In genomic region chr3:197028711-197029510, GRCh38 we compare ENCODE assay signal across 8 cellular contexts. TPM values are rescaled to one million over a fixed set of nuclear protein-coding genes. Genes with fewer than 3 reads are reported as not detected.
A peak's percentile ranks its signal among the peaks of the same experiment; 100 is the strongest.
DNase-seq lines count a peak whose midpoint lies in the region; ATAC-seq and TF ChIP-seq lines count a peak whose summit lies in the region.

No MANE protein-coding gene starts in this region.

- peaks cover 31% of the 10 kb centered on the region for H3K4me1 Mint-ChIP-seq in CD14-positive monocyte
- H3K4me1 Mint-ChIP-seq in activated naive CD8-positive, alpha-beta T cell treated with anti-CD3 and anti-CD28 coated beads, Interleukin-2, amount 10 ng/mL, durations not matched to agents 7 days and 5 days: peaks cover 2% of the 10 kb centered on the region

- TF ChIP-seq POLR2A in testis (IDR thresholded peaks at IDR 0.05): no peak

- H3K9me3 ChIP-seq in HUES64 (ENCODE audit: insufficient read depth, low read depth, low read length) (no peaks in the 10 kb centered on the region), testis (no peaks in the 10 kb centered on the region)

- H3K4me3 ChIP-seq in HUES64 (ENCODE audit: low read length): peak overlapping the region; percentile 56
- H3K4me3 ChIP-seq in kidney epithelial cell (ENCODE audit: low read depth, low read length): peak overlapping the region; percentile 36
- peak overlapping the region; percentile 51 to 65 for H3K4me3 ChIP-seq in testis

- peaks cover 13 to 42% (median 30%) of the 10 kb centered on the region in 3 donors for H3K27me3 Mint-ChIP-seq in CD14-positive monocyte (ENCODE audit: low read depth in 3 of 3)
- peaks cover 2% of the 10 kb centered on the region for H3K27me3 Mint-ChIP-seq in activated naive CD8-positive, alpha-beta T cell treated with anti-CD3 and anti-CD28 coated beads, Interleukin-2, amount 10 ng/mL, durations not matched to agents 7 days and 5 days

- peak overlapping the region in 6 of 7 donors; percentile 11 to 89 (median 49) for H3K27ac Mint-ChIP-seq in CD14-positive monocyte
- no peak overlapping the region for H3K27ac Mint-ChIP-seq in activated naive CD8-positive, alpha-beta T cell treated with anti-CD3 and anti-CD28 coated beads, Interleukin-2, amount 10 ng/mL, durations not matched to agents 7 days and 5 days

- H3K27me3 ChIP-seq in HUES64 (ENCODE audit: insufficient read depth, low read length): peaks cover 23% of the 10 kb centered on the region
- peaks cover 8% of the 10 kb centered on the region for H3K27me3 ChIP-seq in kidney epithelial cell (ENCODE audit: control insufficient read depth, insufficient read depth, low read length)
- no peaks in the 10 kb centered on the region for H3K27me3 ChIP-seq in testis

- TF ChIP-seq CTCF in CD14-positive monocyte (IDR thresholded peaks at IDR 0.05): no peak
- TF ChIP-seq CTCF in kidney epithelial cell (IDR thresholded peaks at IDR 0.05; ENCODE audit: insufficient read depth, low read length, poor library complexity, severe bottlenecking): no peak
- no peak for TF ChIP-seq CTCF in testis (IDR thresholded peaks at IDR 0.05)

- WGBS in HUES64: 6% methylated on average over 68 of the region's 68 CpGs
- 0 to 9% methylated on average over 4 to 58 of the region's 68 CpGs for WGBS in testis, 2 donors

- H3K9ac ChIP-seq in HUES64 (ENCODE audit: low read depth, low read length): peak overlapping the region; percentile 50; the same call in 1 of the 2 replicates

- H3K36me3 Mint-ChIP-seq in CD14-positive monocyte: peaks cover 0 to 4% of the 10 kb centered on the region in 2 donors
- no peaks in the 10 kb centered on the region for H3K36me3 Mint-ChIP-seq in activated naive CD8-positive, alpha-beta T cell treated with anti-CD3 and anti-CD28 coated beads, Interleukin-2, amount 10 ng/mL, durations not matched to agents 7 days and 5 days

- intact Hi-C loops in CD14-positive monocyte (cut with micrococcal nuclease) (loop anchor here in 1 of 2 donors (1.0 kb wide), 1 partner anchor 27 kb away; no protein-coding TSS in a partner anchor), testis (cut with DNase I; ENCODE audit: low total_unique reads) (no loop called here)

- peaks cover 0 to 9% (median 0%) of the 10 kb centered on the region in 7 donors for H3K9me3 Mint-ChIP-seq in CD14-positive monocyte
- no peaks in the 10 kb centered on the region for H3K9me3 Mint-ChIP-seq in activated naive CD8-positive, alpha-beta T cell treated with anti-CD3 and anti-CD28 coated beads, Interleukin-2, amount 10 ng/mL, durations not matched to agents 7 days and 5 days

- no peak for DNase-seq in CD14-positive monocyte (ENCODE audit: low spot score)
- DNase-seq in activated naive CD8-positive, alpha-beta T cell treated with anti-CD3 and anti-CD28 coated beads, Interleukin-2, amount 10 ng/mL, durations not matched to agents 7 days and 5 days: no peak
- DNase-seq in kidney epithelial cell (ENCODE audit: low read depth): no peak
- DNase-seq in testis: no peak
- DNase-seq in NCI-H524 (lab: John Stamatoyannopoulos, UW): no peak

- ATAC-seq in GM19035 (IDR thresholded peaks at IDR 0.05; ENCODE audit: unreplicated experiment) (peak; percentile 12), HG03025 (IDR thresholded peaks at IDR 0.05; ENCODE audit: low FRiP score, unreplicated experiment) (no peak)
- peak; percentile 17 for ATAC-seq in activated naive CD8-positive, alpha-beta T cell treated with anti-CD3 and anti-CD28 coated beads, Interleukin-2, amount 10 ng/mL, durations not matched to agents 7 days and 5 days (ENCODE audit: low read depth)

- POLR2A ChIA-PET in activated naive CD8-positive, alpha-beta T cell treated with anti-CD3 and anti-CD28 coated beads, Interleukin-2, amount 10 ng/mL, durations not matched to agents 7 days and 5 days (lab: Charles Lee): interaction anchor here (0.9 kb wide), 1 partner anchor 289 kb away, joined by 4 read pairs; the partner anchor contains the start of gene PAK2

- peak overlapping the region; percentile 84 to 87 for H3K4me3 Mint-ChIP-seq in CD14-positive monocyte
- peak overlapping the region; percentile 77 for H3K4me3 Mint-ChIP-seq in activated naive CD8-positive, alpha-beta T cell treated with anti-CD3 and anti-CD28 coated beads, Interleukin-2, amount 10 ng/mL, durations not matched to agents 7 days and 5 days

- H3K4me1 ChIP-seq in HUES64 (ENCODE audit: insufficient read depth, low read length): peaks cover 8% of the 10 kb centered on the region; the same call in 1 of the 2 replicates
- H3K4me1 ChIP-seq in testis: peaks cover 9% of the 10 kb centered on the region

- H3K27ac ChIP-seq in HUES64 (ENCODE audit: low read depth, low read length): no peak overlapping the region
- no peak overlapping the region for H3K27ac ChIP-seq in testis

- no peaks in the 10 kb centered on the region for H3K36me3 ChIP-seq in HUES64 (ENCODE audit: insufficient read depth, low read length)
- no peaks in the 10 kb centered on the region for H3K36me3 ChIP-seq in kidney epithelial cell (ENCODE audit: control insufficient read depth, insufficient read depth, low read length)
- no peaks in the 10 kb centered on the region for H3K36me3 ChIP-seq in testis (ENCODE audit: low read depth, missing control alignments)

RNA-seq across cellular contexts. Expression of gene MELTF, which starts 0.7 kb away (rescaled TPM):
- under 1 TPM; 0.34 to 0.36 TPM for polyA plus RNA-seq in CD14-positive monocyte
- polyA plus RNA-seq in HUES64 (2013, experiment 1 of 2): 1.1 TPM
- polyA plus RNA-seq in HUES64 (2013, experiment 2 of 2): 1.5 TPM
- 1 to 10 TPM; 5.4 to 5.6 TPM for total RNA-seq in activated naive CD8-positive, alpha-beta T cell treated with anti-CD3 and anti-CD28 coated beads, Interleukin-2, amount 10 ng/mL, durations not matched to agents 7 days and 5 days
- total RNA-seq in kidney epithelial cell: 28.6 and 33.8 TPM in 2 replicates
- total RNA-seq in testis: 10 to 100 TPM; 11.1 to 14.7 TPM
- polyA plus RNA-seq in testis (ENCODE audit: insufficient read depth, low read depth, low replicate concordance): 5.7 TPM
